8 cellular contexts compared by ENCODE assay signal in the genomic region with DNA sequence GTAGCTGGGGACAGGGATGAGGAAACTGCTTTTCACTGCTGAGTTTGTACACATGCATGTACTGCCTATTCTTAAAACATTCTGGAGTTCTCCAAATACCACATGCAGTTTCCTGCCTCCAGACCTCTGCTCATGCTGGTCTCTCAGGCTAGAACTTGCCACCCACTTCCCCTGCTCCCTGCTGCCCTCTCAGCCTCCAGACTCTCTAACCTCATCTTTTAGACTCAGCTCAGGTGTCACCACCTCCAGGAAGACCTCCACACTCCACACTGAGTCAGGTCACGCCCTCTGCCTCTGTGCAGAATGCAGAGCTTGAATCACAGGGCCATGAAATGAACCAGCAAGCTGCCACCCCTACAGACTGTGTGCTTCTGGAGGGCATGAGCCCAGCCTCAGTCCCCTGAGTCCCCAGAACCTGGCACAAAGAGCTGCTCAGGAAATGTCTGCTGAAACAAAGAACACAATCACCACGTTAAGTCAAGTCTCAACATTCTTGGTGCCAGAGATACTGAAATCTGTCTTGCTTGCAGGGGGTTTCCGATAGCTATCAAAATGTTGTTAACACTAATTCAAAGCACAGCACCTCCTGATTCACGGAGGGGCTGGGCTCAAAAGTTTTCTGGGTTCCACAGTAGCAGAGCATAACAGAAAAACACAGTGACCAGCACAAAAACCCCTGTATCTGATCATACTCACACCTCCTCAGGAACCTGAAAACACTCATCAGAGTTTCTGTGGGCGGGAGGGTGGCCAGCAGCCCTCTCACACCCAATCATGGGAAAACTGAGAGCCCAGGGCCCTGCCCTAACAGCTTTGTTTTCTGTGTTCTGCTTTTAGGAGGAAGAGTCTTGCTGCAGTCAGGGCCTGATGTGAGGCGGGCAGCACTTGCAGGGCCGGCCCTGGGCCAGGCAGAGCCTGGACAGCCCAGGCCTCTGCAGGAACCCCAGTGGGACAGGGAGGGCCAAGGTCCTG. TPM values are rescaled to one million over a fixed set of nuclear protein-coding genes. Genes with fewer than 3 reads are reported as not detected.
DNase-seq lines count a peak whose midpoint lies in the region; ATAC-seq and TF ChIP-seq lines count a peak whose summit lies in the region.

No MANE protein-coding gene starts in this region.

- H3K9ac ChIP-seq in neural progenitor cell, result no peak overlapping the region

- no peaks in the 10 kb centered on the region for H3F3A ChIP-seq in neural progenitor cell (ENCODE audit: low read depth)

- H3K4me3 ChIP-seq in neural progenitor cell, result no peak overlapping the region

- H3K79me2 ChIP-seq in neural progenitor cell (ENCODE audit: low read depth), result peaks cover 95% of the 10 kb centered on the region

- peak overlapping the region; percentile 47 for H3K4me3 Mint-ChIP-seq in T-helper 1 cell treated with Interleukin-12 subunit alpha and Interleukin-12 subunit beta and Interleukin-4 antibody, amounts not matched to agents 30 μg/mL and 1 μg/mL, for 36 hours
- H3K4me3 Mint-ChIP-seq in neural progenitor cell, result no peak overlapping the region

- H3K4me1 ChIP-seq in neural progenitor cell, result peaks cover 31% of the 10 kb centered on the region

- H3K4me1 Mint-ChIP-seq in T-helper 1 cell treated with Interleukin-12 subunit alpha and Interleukin-12 subunit beta and Interleukin-4 antibody, amounts not matched to agents 30 μg/mL and 1 μg/mL, for 36 hours (ENCODE audit: low read depth), result peaks cover 59% of the 10 kb centered on the region
- peaks cover 41% of the 10 kb centered on the region for H3K4me1 Mint-ChIP-seq in neural progenitor cell

- peaks cover 21% of the 10 kb centered on the region for H3K36me3 Mint-ChIP-seq in T-helper 1 cell treated with Interleukin-12 subunit alpha and Interleukin-12 subunit beta and Interleukin-4 antibody, amounts not matched to agents 30 μg/mL and 1 μg/mL, for 36 hours (ENCODE audit: low read depth)
- H3K36me3 Mint-ChIP-seq in neural progenitor cell, result peaks cover 1% of the 10 kb centered on the region

- H3K27ac Mint-ChIP-seq in T-helper 1 cell treated with Interleukin-12 subunit alpha and Interleukin-12 subunit beta and Interleukin-4 antibody, amounts not matched to agents 30 μg/mL and 1 μg/mL, for 36 hours, result peak overlapping the region; percentile 93
- peak overlapping the region; percentile 82 for H3K27ac Mint-ChIP-seq in neural progenitor cell

- DNase-seq in neural progenitor cell (ENCODE audit: low spot score) (no peak), NCI-H774 (lab: John Stamatoyannopoulos, UW) (no peak), NCI-H510A treated with DMSO at 0.1 percent for 48 hours (lab: John Stamatoyannopoulos, UW) (no peak), NCI-H2171 treated with DMSO at 0.1 percent for 48 hours (lab: John Stamatoyannopoulos, UW) (no peak)

- TF ChIP-seq CTCF in neural progenitor cell (IDR thresholded peaks at IDR 0.05), result no peak

- no peak overlapping the region for H2AFZ ChIP-seq in neural progenitor cell (replicated peaks)

- no peaks in the 10 kb centered on the region for H3K36me3 ChIP-seq in neural progenitor cell

- peaks cover 99% of the 10 kb centered on the region for H4K20me1 ChIP-seq in neural progenitor cell (ENCODE audit: low read depth)

- no peaks in the 10 kb centered on the region for H3K9me3 Mint-ChIP-seq in T-helper 1 cell treated with Interleukin-12 subunit alpha and Interleukin-12 subunit beta and Interleukin-4 antibody, amounts not matched to agents 30 μg/mL and 1 μg/mL, for 36 hours
- no peaks in the 10 kb centered on the region for H3K9me3 Mint-ChIP-seq in neural progenitor cell

- ATAC-seq in GM19023 (IDR thresholded peaks at IDR 0.05; ENCODE audit: unreplicated experiment), result peak; percentile 66
- peak; percentile 51 for ATAC-seq in HG02970 (IDR thresholded peaks at IDR 0.05; ENCODE audit: low FRiP score, unreplicated experiment)

- no peaks in the 10 kb centered on the region for H3K9me3 ChIP-seq in neural progenitor cell (ENCODE audit: low read depth)

- no peaks in the 10 kb centered on the region for H3K27me3 Mint-ChIP-seq in T-helper 1 cell treated with Interleukin-12 subunit alpha and Interleukin-12 subunit beta and Interleukin-4 antibody, amounts not matched to agents 30 μg/mL and 1 μg/mL, for 36 hours (ENCODE audit: low read depth)
- no peaks in the 10 kb centered on the region for H3K27me3 Mint-ChIP-seq in neural progenitor cell (ENCODE audit: insufficient read depth, low read depth)

- H3K27ac ChIP-seq in cingulate gyrus (ENCODE audit: low read depth, low read length) (peak overlapping the region; percentile 95), neural progenitor cell (peak overlapping the region; percentile 37)

- no peak overlapping the region for H3K4me2 ChIP-seq in neural progenitor cell

- no peaks in the 10 kb centered on the region for H3K27me3 ChIP-seq in neural progenitor cell

RNA-seq across cellular contexts. Expression of a gene that starts 21.1 kb away (rescaled TPM):
- 15.3 and 44.1 TPM in 2 replicates for total RNA-seq in neural progenitor cell (ENCODE audit: low replicate concordance)
